Comparison of ENCODE assay signal across 1 cellular context in genomic region chr12:51953011-51953568, GRCh38.
TF ChIP-seq lines count a peak whose summit lies in the region.

No MANE protein-coding gene starts in this region.

TF ChIP-seq in IMR-90, 13 proteins besides CTCF, POLR2A, EP300 and RAD21 (continued from another document):
- TF ChIP-seq ELK1 (IDR thresholded peaks at IDR 0.05; ENCODE audit: borderline replicate concordance, low read depth, low read length): no peak
- no peak for TF ChIP-seq SMC3 (IDR thresholded peaks at IDR 0.05; ENCODE audit: low read depth, low read length)
- no peak for TF ChIP-seq USF2 (IDR thresholded peaks at IDR 0.05; ENCODE audit: low read depth, low read length)
- no peak for TF ChIP-seq RFX5 (IDR thresholded peaks at IDR 0.05; ENCODE audit: low read depth, low read length)
- TF ChIP-seq MXI1 (IDR thresholded peaks at IDR 0.05; ENCODE audit: borderline replicate concordance, low read depth, low read length): no peak
- no peak for TF ChIP-seq FOS (IDR thresholded peaks at IDR 0.05; ENCODE audit: low read depth, low read length)
- TF ChIP-seq CEBPB (IDR thresholded peaks at IDR 0.05; ENCODE audit: low read depth, low read length): no peak
- no peak for TF ChIP-seq MAZ (IDR thresholded peaks at IDR 0.05; ENCODE audit: borderline replicate concordance, low read depth, low read length)
- no peak for TF ChIP-seq CHD1 (IDR thresholded peaks at IDR 0.05; ENCODE audit: low read depth, low read length)
- TF ChIP-seq RCOR1 (IDR thresholded peaks at IDR 0.05; ENCODE audit: insufficient replicate concordance, low read length): no peak
- TF ChIP-seq BHLHE40 (IDR thresholded peaks at IDR 0.05; ENCODE audit: low read depth, low read length): no peak
- no peak for TF ChIP-seq NFE2L2 (IDR thresholded peaks at IDR 0.05; ENCODE audit: low read depth, low read length)
